In the genomic region with DNA sequence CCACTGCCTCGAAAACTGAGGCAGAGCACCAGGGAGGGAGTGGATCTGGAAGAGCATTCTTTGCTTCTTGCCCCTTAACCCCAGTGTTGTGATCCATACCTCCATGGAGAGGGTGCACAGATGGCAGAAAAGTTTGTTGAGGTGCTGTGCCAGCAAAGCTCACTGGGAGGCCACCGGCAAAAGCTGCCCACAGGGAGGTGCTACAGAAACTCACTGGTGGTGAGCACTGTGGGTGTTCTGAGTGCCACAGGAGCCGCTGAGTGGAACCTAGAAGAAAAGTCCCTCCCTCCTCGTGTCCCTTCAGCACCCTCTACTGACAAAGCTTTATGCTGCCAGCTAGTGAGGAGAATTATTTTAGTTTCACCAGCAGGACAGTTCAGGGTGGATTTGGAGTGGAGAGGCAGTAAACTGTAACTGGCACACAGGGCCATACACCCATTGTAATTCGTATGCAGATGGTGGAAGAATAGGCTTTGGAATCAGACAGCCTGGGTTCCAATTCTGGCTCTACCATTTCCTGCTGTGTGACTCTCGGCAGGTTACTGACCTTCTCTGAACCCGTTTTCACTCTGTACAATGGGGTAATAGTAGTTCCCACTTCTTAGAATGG, we compare ENCODE assay signal across 9 cellular contexts.
DNase-seq lines count a peak whose midpoint lies in the region; ATAC-seq lines count a peak whose summit lies in the region.
"Had no signal": no experiment of that assay in that cellular context is flagged by ENCODE, and none has a peak within 500 bp of the region (broad histone marks: within the 10 kb centered on the region; RNA-seq: fewer than 3 reads in every experiment).

No MANE protein-coding gene starts in this region.

- H2BK5ac ChIP-seq in mesendoderm (ENCODE audit: low read length), result no peak overlapping the region

- no peak overlapping the region for H4K8ac ChIP-seq in mesendoderm (ENCODE audit: low read depth, low read length)

- ATAC-seq in HG02610 (IDR thresholded peaks at IDR 0.05; ENCODE audit: unreplicated experiment), result peak; percentile 70

- no peaks in the 10 kb centered on the region for H3K79me1 ChIP-seq in mesendoderm (ENCODE audit: low read length)

- no peak overlapping the region for H3K4me2 ChIP-seq in mesendoderm (ENCODE audit: low read length)

- no peak overlapping the region for H2AK5ac ChIP-seq in mesendoderm (ENCODE audit: low read length)

- no peaks in the 10 kb centered on the region for H3K79me2 ChIP-seq in mesendoderm (ENCODE audit: control insufficient read depth, insufficient read depth, low read length)

- no peaks in the 10 kb centered on the region for H3K4me1 ChIP-seq in mesendoderm (ENCODE audit: control insufficient read depth, low read depth, low read length)

- WGBS in mesendoderm (ENCODE audit: extremely low coverage, insufficient coverage, low lambda C conversion rate), result no CpG with 5 or more reads among the region's 7 CpGs

- H2BK15ac ChIP-seq in mesendoderm (replicated peaks; ENCODE audit: low read depth), result no peak overlapping the region

- no peak overlapping the region for H3K23ac ChIP-seq in mesendoderm (ENCODE audit: low read length)

- peak; percentile 50 for DNase-seq in NK-92 treated with Interleukin-12 subunit alpha and Interleukin-12 subunit beta, amount 100 ng/mL, for 24 hours (lab: John Stamatoyannopoulos, UW)
- DNase-seq in NK-92 (lab: John Stamatoyannopoulos, UW; ENCODE audit: unreplicated experiment) (no peak), NCI-H1694 (lab: John Stamatoyannopoulos, UW) (peak; percentile 58), dermis microvascular lymphatic vessel endothelial cell (ENCODE audit: low read depth in 2 of 2) (peak; percentile 59 to 82), mesendoderm (peak; percentile 87)
- DNase-seq in activated CD4-positive, alpha-beta T cell treated with anti-CD3 and anti-CD28 coated beads for 1 hour, result peak; percentile 28
- DNase-seq in stimulated activated naive CD4-positive, alpha-beta T cell treated with Interleukin-2 at 50 U/mL for 16 hours (lab: John Stamatoyannopoulos, UW), result peak; percentile 60

- H3K27me3 ChIP-seq in mesendoderm (ENCODE audit: insufficient read depth, low read length, poor library complexity), result no peaks in the 10 kb centered on the region

- no peak overlapping the region for H3K4me3 ChIP-seq in mesendoderm (ENCODE audit: low read length)
- H3K4me3 ChIP-seq: skin epidermis had no signal

- no peak overlapping the region for H3K9ac ChIP-seq in mesendoderm (ENCODE audit: low read length)

- no peak overlapping the region for H3K27ac ChIP-seq in mesendoderm (ENCODE audit: low read depth, low read length)

- no peak overlapping the region for H4K5ac ChIP-seq in mesendoderm (ENCODE audit: low read length)

- H3K18ac ChIP-seq in mesendoderm (ENCODE audit: low read length), result no peak overlapping the region

- H3K56ac ChIP-seq in mesendoderm (ENCODE audit: low read length), result no peak overlapping the region

- H3K36me3 ChIP-seq in mesendoderm (ENCODE audit: control insufficient read depth, insufficient read depth, low read length), result peaks cover 1% of the 10 kb centered on the region

- H3K4ac ChIP-seq in mesendoderm (ENCODE audit: low read depth, low read length), result no peak overlapping the region

- no peak overlapping the region for H2BK120ac ChIP-seq in mesendoderm (ENCODE audit: low read depth, low read length)
